Comparison of ENCODE assay signal across 8 cellular contexts in the genomic region with DNA sequence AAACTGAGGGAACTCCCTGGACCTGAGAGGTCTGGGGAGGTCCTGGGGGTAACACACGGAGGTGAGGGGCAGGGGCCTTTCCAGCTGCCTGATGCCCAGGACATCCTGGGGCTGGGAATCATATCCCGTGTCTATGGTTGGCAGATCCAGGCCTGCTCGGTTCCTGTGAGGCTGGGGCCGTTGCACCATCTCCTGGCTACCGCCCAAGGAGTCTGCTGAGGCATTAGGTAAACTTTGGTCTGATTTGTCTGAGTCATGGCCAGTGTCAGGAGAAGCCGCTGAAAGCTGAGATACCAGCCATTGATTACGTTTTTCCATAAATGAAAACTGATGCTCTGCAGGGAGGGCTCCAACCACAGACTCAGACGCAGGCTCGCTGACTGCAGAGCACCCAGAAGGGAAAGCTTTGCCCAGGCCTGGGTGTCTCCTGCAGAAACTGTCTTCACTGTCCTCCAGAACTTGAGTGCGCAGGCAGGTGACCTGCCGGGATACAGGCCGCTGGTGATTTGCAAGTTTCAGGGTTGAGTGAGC.
A peak's percentile ranks its signal among the peaks of the same experiment; 100 is the strongest.
DNase-seq lines count a peak whose midpoint lies in the region; ATAC-seq and TF ChIP-seq lines count a peak whose summit lies in the region.

No MANE protein-coding gene starts in this region.

- no peak for ATAC-seq in GM18909 (IDR thresholded peaks at IDR 0.05; ENCODE audit: poor library complexity, unreplicated experiment)

- H2AFZ ChIP-seq in MM.1S (ENCODE audit: low read length): no peak overlapping the region

- H3K27ac ChIP-seq in mucosa of rectum (ENCODE audit: low read depth in 2 of 2, low read length in 2 of 2): peak overlapping the region; percentile 41 to 69
- no peak overlapping the region for H3K27ac ChIP-seq in MM.1S (ENCODE audit: low read length)

- H3K4me2 ChIP-seq in MM.1S (ENCODE audit: low read depth, low read length): no peak overlapping the region

- no peaks in the 10 kb centered on the region for H3K9me2 ChIP-seq in MM.1S (replicated peaks; ENCODE audit: insufficient read depth, low read length)

- peak; percentile 92 for DNase-seq in AG08395 (ENCODE audit: low spot score)
- DNase-seq in NCI-H2029 treated with DMSO at 0.1 percent for 48 hours (lab: John Stamatoyannopoulos, UW): peak; percentile 87
- DNase-seq in cardiac fibroblast (ENCODE audit: low read depth in 2 of 2): peak; percentile 98
- DNase-seq in NCI-H774 (lab: John Stamatoyannopoulos, UW): no peak
- no peak for DNase-seq in MM.1S
- DNase-seq in NCI-H1092 treated with DMSO at 0.1 percent for 48 hours (lab: John Stamatoyannopoulos, UW): no peak

- H3K4me3 ChIP-seq in cardiac fibroblast (replicated peaks in 1 of 2; ENCODE audit: low read depth in 2 of 2, low read length in 2 of 2) (no peak overlapping the region), mucosa of rectum (ENCODE audit: low read length in 2 of 2) (no peak overlapping the region), MM.1S (ENCODE audit: low read length) (no peak overlapping the region)

- H3K4me1 ChIP-seq in mucosa of rectum (ENCODE audit: control insufficient read depth in 2 of 2, insufficient read depth in 2 of 2, low read length in 2 of 2) (peaks cover 0 to 17% of the 10 kb centered on the region in 2 donors), MM.1S (ENCODE audit: low read length) (no peaks in the 10 kb centered on the region)

- no peaks in the 10 kb centered on the region for H3K9me3 ChIP-seq in mucosa of rectum (ENCODE audit: control insufficient read depth in 2 of 2, low read length in 2 of 2)
- no peaks in the 10 kb centered on the region for H3K9me3 ChIP-seq in MM.1S (replicated peaks; ENCODE audit: insufficient read depth, low read length)

- no peaks in the 10 kb centered on the region for H3K79me2 ChIP-seq in MM.1S (ENCODE audit: low read length)

- peaks cover 20 to 22% of the 10 kb centered on the region in 2 donors for H3K36me3 ChIP-seq in mucosa of rectum (ENCODE audit: control insufficient read depth in 2 of 2, insufficient read depth in 2 of 2, low read length in 2 of 2)
- no peaks in the 10 kb centered on the region for H3K36me3 ChIP-seq in MM.1S (replicated peaks; ENCODE audit: insufficient read depth, low read length)

- H3F3A ChIP-seq in MM.1S (ENCODE audit: insufficient read depth, low read length): no peaks in the 10 kb centered on the region

- H3K27me3 ChIP-seq in mucosa of rectum (ENCODE audit: control insufficient read depth in 2 of 2, insufficient read depth in 2 of 2, low read length in 2 of 2): no peaks in the 10 kb centered on the region
- H3K27me3 ChIP-seq in MM.1S (replicated peaks; ENCODE audit: insufficient read depth, low read length): no peaks in the 10 kb centered on the region

- H3K9ac ChIP-seq in mucosa of rectum (ENCODE audit: low read depth in 1 of 2, low read length in 2 of 2): no peak overlapping the region
- no peak overlapping the region for H3K9ac ChIP-seq in MM.1S (ENCODE audit: low read length)

- H4K20me1 ChIP-seq in MM.1S (ENCODE audit: insufficient read depth, low read length): no peaks in the 10 kb centered on the region

- TF ChIP-seq CTCF in cardiac fibroblast (IDR thresholded peaks at IDR 0.05; ENCODE audit: low read depth, low read length): no peak
- TF ChIP-seq CTCF in MM.1S (IDR thresholded peaks at IDR 0.05; ENCODE audit: low read length): no peak

Comparison
In these comparisons a context has a peak if more than half of its experiments do, and no peak if none do; other contexts are left out.
1. DNase-seq: peak in AG08395 (single experiment), NCI-H2029 treated with DMSO at 0.1 percent for 48 hours (single experiment) and cardiac fibroblast (2 of 2); none in NCI-H774 (single experiment), MM.1S (single experiment) and NCI-H1092 treated with DMSO at 0.1 percent for 48 hours (single experiment).